In genomic region chr21:43934716-43935705, GRCh38 we compare ENCODE assay signal across 2 cellular contexts.
TF ChIP-seq lines count a peak whose summit lies in the region.

No MANE protein-coding gene starts in this region.

TF ChIP-seq in GM23338, 12 proteins besides CTCF, POLR2A, EP300 and RAD21:
- TF ChIP-seq REST (IDR thresholded peaks at IDR 0.05; ENCODE audit: unreplicated experiment) (no peak), STAT1 (IDR thresholded peaks at IDR 0.05; ENCODE audit: unreplicated experiment) (no peak), EZH2 (IDR thresholded peaks at IDR 0.05; ENCODE audit: low read depth, unreplicated experiment) (no peak), JUNB (IDR thresholded peaks at IDR 0.05; ENCODE audit: unreplicated experiment) (no peak), CREB1 (CRISPR knock-in tag; IDR thresholded peaks at IDR 0.05; ENCODE audit: low read depth) (no peak), ETS1 (IDR thresholded peaks at IDR 0.05) (no peak), EZH2phosphoT487 (IDR thresholded peaks at IDR 0.05; ENCODE audit: unreplicated experiment) (no peak), ZNF462 (CRISPR knock-in tag; IDR thresholded peaks at IDR 0.05) (no peak), ZNF331 (CRISPR knock-in tag; IDR thresholded peaks at IDR 0.05; ENCODE audit: low read depth) (no peak), POLR2AphosphoS5 (IDR thresholded peaks at IDR 0.05; ENCODE audit: low read depth) (no peak), ZNF114 (CRISPR knock-in tag; IDR thresholded peaks at IDR 0.05) (no peak), NANOG (IDR thresholded peaks at IDR 0.05; ENCODE audit: borderline replicate concordance) (no peak)

TF ChIP-seq in WTC11, 78 proteins besides CTCF, POLR2A, EP300 and RAD21 (continued from another document):
- TF ChIP-seq MAX (CRISPR knock-in tag; IDR thresholded peaks at IDR 0.05): no peak
- no peak for TF ChIP-seq ZBTB43 (CRISPR knock-in tag; IDR thresholded peaks at IDR 0.05)
TF ChIP-seq in WTC11: peak in this region for 0.
